Comparison of ENCODE assay signal across 8 cellular contexts in the genomic region with DNA sequence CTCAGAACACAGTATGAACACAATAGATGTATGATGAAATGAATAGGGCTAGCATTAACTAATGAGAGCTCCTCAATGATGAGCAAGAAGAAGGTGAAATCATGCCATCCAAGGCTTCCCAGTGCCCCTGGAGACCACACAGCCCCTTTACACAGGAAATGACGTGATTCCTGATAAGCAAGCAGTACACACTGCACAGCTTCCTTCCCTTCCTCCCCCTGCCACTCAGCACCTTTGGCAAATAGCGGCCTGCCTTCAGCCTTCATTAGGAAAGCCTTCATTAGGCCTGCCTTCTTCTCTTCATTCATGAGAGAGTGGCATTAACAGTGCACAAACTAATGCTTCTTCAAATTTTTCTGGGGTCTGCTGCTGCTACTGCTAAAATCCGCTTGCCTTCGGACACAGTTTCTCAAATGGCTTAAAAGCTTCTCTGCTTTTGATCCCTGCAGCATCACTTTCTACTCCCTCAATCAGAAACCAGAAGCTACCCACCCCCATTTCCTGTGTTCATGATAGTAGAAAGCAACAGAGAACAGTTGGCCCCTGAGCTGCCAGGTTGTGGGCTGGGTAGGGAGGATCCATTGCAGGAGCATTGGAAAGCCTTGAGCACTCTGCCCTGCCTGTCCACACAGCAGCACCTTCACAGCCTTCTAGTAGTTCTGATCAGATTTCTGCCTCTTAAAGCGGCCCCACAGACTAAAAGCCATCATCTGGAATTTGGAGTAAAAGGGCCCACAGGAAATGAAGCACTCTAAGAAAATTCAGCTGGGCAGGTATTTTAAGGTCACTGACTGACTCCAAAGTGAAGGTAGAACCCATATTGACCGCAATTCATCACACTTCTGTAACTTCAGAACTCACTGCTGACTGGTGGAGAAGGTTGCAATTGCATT.
A peak's percentile ranks its signal among the peaks of the same experiment; 100 is the strongest.
DNase-seq lines count a peak whose midpoint lies in the region; ATAC-seq and TF ChIP-seq lines count a peak whose summit lies in the region.

No MANE protein-coding gene starts in this region.

- peak overlapping the region; percentile 81 for H3K27ac Mint-ChIP-seq in activated naive CD4-positive, alpha-beta T cell treated with anti-CD3 and anti-CD28 coated beads for 36 hours

- H3K36me3 ChIP-seq in KOPT-K1 (ENCODE audit: insufficient read depth, low read length): no peaks in the 10 kb centered on the region

- peaks cover 55% of the 10 kb centered on the region for H3K4me1 Mint-ChIP-seq in activated naive CD4-positive, alpha-beta T cell treated with anti-CD3 and anti-CD28 coated beads for 36 hours (ENCODE audit: low read depth)

- CTCF ChIA-PET in activated naive CD4-positive, alpha-beta T cell treated with anti-CD3 and anti-CD28 coated beads for 36 hours (lab: Charles Lee): interaction anchor here (0.6 to 3.1 kb wide), 10 partner anchors 10 to 782 kb away, joined by 3 to 15 read pairs (median 4); no protein-coding TSS in a partner anchor

- H3K27me3 Mint-ChIP-seq in activated naive CD4-positive, alpha-beta T cell treated with anti-CD3 and anti-CD28 coated beads for 36 hours (ENCODE audit: low read depth): no peaks in the 10 kb centered on the region

- ATAC-seq in GM21526 (IDR thresholded peaks at IDR 0.05; ENCODE audit: low FRiP score, unreplicated experiment): peak; percentile 73

- H3K9me3 ChIP-seq in KOPT-K1 (ENCODE audit: insufficient read depth, low read length, poor library complexity, severe bottlenecking): no peaks in the 10 kb centered on the region

- TF ChIP-seq CTCF in GM12872 (IDR thresholded peaks at IDR 0.05; ENCODE audit: insufficient read depth, low read depth, low read length): peak; percentile 22; the same call in 1 of the 3 replicates

- intact Hi-C loops in activated naive CD4-positive, alpha-beta T cell treated with anti-CD3 and anti-CD28 coated beads for 36 hours (cut with micrococcal nuclease): loop anchor here (1.0 to 5.0 kb wide), 4 partner anchors 9 to 222 kb away; a partner anchor contains a TSS

- no peaks in the 10 kb centered on the region for H3K36me3 Mint-ChIP-seq in activated naive CD4-positive, alpha-beta T cell treated with anti-CD3 and anti-CD28 coated beads for 36 hours (ENCODE audit: low read depth)

- peak overlapping the region; percentile 92 for H3K27ac ChIP-seq in KOPT-K1 (ENCODE audit: low read depth, low read length, poor library complexity, severe bottlenecking)

- peak overlapping the region; percentile 26 for H3K4me3 Mint-ChIP-seq in activated naive CD4-positive, alpha-beta T cell treated with anti-CD3 and anti-CD28 coated beads for 36 hours

- peak; percentile 60 for DNase-seq in activated naive CD4-positive, alpha-beta T cell treated with anti-CD3 and anti-CD28 coated beads for 36 hours
- DNase-seq in stimulated activated CD4-positive, alpha-beta T cell treated with anti-CD3 and anti-CD28 coated beads, Interleukin-12 subunit alpha, Interleukin-12 subunit beta, amount 100 ng/mL, for 4 hours: peak; percentile 17
- DNase-seq in NCI-H526 treated with DMSO at 0.1 percent for 48 hours (lab: John Stamatoyannopoulos, UW) (no peak), NCI-H2107 (lab: John Stamatoyannopoulos, UW) (no peak), NCI-H2171 treated with DMSO at 0.1 percent for 48 hours (lab: John Stamatoyannopoulos, UW) (no peak)

- H3K9me3 Mint-ChIP-seq in activated naive CD4-positive, alpha-beta T cell treated with anti-CD3 and anti-CD28 coated beads for 36 hours: no peaks in the 10 kb centered on the region

Comparison
In these comparisons a context has a peak if more than half of its experiments do, and no peak if none do; other contexts are left out.
1. DNase-seq: peak in activated naive CD4-positive, alpha-beta T cell treated with anti-CD3 and anti-CD28 coated beads for 36 hours (single experiment) and stimulated activated CD4-positive, alpha-beta T cell treated with anti-CD3 and anti-CD28 coated beads, Interleukin-12 subunit alpha, Interleukin-12 subunit beta, amount 100 ng/mL, for 4 hours (single experiment); none in NCI-H526 treated with DMSO at 0.1 percent for 48 hours (single experiment), NCI-H2107 (single experiment) and NCI-H2171 treated with DMSO at 0.1 percent for 48 hours (single experiment).